Comparison of ENCODE assay signal across 8 cellular contexts in the genomic region with DNA sequence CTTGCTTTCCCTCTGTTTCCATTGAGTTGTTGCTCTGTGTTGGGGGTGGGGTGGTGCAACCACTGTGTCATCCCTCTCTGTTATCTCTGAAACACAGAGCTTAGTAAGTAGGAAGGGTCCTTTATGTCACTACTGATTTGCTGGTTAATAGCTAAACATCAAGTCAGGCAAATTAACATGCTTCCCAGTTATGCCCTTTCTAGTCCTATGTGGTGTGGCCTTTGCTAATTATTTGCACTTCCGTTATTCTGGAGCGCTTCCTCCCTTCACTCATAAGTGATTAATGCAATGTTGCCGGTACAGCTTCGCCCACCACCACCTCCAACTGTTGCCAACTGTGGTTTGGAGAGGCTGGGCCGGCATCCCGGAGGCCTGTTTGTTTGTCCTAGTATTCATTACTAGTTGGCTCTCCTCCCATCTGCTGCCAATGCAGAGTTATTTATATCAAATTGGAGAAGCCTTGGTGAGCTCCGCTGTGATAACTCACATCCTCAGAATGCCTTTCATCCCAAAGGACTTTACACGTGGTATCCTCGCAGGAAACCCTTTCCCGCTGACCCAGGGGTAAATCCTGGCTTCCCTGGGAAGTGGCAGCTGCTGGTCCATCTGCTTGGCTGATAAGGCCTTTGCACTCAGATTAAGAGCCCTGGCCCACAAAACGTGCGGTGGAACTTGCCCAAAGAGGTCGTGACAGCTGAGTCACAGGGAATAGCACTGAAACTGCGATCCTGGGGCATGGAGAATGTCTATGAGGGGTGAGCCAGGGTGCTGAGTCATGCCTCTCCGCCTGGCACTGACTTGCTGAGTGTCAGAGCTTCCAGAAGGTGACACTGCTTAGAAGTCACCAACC.
DNase-seq lines count a peak whose midpoint lies in the region; ATAC-seq, FAIRE-seq and TF ChIP-seq lines count a peak whose summit lies in the region.
"Had no signal": no experiment of that assay in that cellular context is flagged by ENCODE, and none has a peak within 500 bp of the region (broad histone marks: within the 10 kb centered on the region; RNA-seq: fewer than 3 reads in every experiment).

No MANE protein-coding gene starts in this region.

- peak overlapping the region; percentile 30 for H3K4me3 Mint-ChIP-seq in MCF 10A (ENCODE audit: unreplicated experiment)
- H3K4me3 Mint-ChIP-seq: memory B cell had no signal

- H3K27ac Mint-ChIP-seq in MCF 10A (ENCODE audit: low read depth, unreplicated experiment) = peak overlapping the region; percentile 67
- H3K27ac Mint-ChIP-seq: memory B cell had no signal

- peak; percentile 69 for DNase-seq in H54 (ENCODE audit: insufficient read length, low spot score)
- DNase-seq in NCI-H524 (lab: John Stamatoyannopoulos, UW) = peak; percentile 97
- peak; percentile 91 for DNase-seq in MCF 10A (ENCODE audit: unreplicated experiment)
- peak; percentile 95 for DNase-seq in kidney tubule cell (ENCODE audit: low spot score)
- DNase-seq in urothelium cell line (ENCODE audit: low spot score) = peak; percentile 80
- DNase-seq in hippocampal formation (lab: John Stamatoyannopoulos, UW) = no peak

- no peaks in the 10 kb centered on the region for H3K9me3 Mint-ChIP-seq in MCF 10A (ENCODE audit: unreplicated experiment)
- H3K9me3 Mint-ChIP-seq: memory B cell had no signal

- no peak for FAIRE-seq in H54 (lab: Jason Lieb, UNC)
- no peak for FAIRE-seq in urothelium cell line (lab: Jason Lieb, UNC)

- peaks cover 29% of the 10 kb centered on the region for H3K4me1 Mint-ChIP-seq in MCF 10A (ENCODE audit: insufficient read depth, unreplicated experiment)
- H3K4me1 Mint-ChIP-seq: memory B cell had no signal

- TF ChIP-seq CTCF in MCF 10A (IDR thresholded peaks at IDR 0.05; ENCODE audit: unreplicated experiment) = no peak

- BruUV-seq in MCF 10A (replicated peaks; lab: Mats Ljungman, UMichigan) = no TSS peak

- ATAC-seq in HG02588 (IDR thresholded peaks at IDR 0.05; ENCODE audit: unreplicated experiment) = no peak

- POLR2A ChIA-PET in MCF 10A (lab: Yijun Ruan, JAX) = interaction anchor here (0.6 to 6.2 kb wide), 17 partner anchors 9 to 314 kb away, joined by 3 to 61 read pairs (median 5); a partner anchor contains a TSS

- no peak for TF ChIP-seq POLR2A in H54 (IDR thresholded peaks at IDR 0.05; ENCODE audit: low read depth, low read length)

- H3K36me3 Mint-ChIP-seq in MCF 10A (ENCODE audit: insufficient read depth, unreplicated experiment) = no peaks in the 10 kb centered on the region
- H3K36me3 Mint-ChIP-seq: memory B cell had no signal

- CTCF ChIA-PET in MCF 10A (lab: Yijun Ruan, JAX) = interaction anchor here (0.9 to 2.2 kb wide), 9 partner anchors 9 to 133 kb away, joined by 3 to 11 read pairs (median 4); a partner anchor contains a TSS

- H3K27me3 Mint-ChIP-seq in MCF 10A (ENCODE audit: insufficient read depth, unreplicated experiment) = no peaks in the 10 kb centered on the region

- intact Hi-C loops in MCF 10A (cut with micrococcal nuclease) = no loop called here

Comparison
In these comparisons a context has a peak if more than half of its experiments do, and no peak if none do; other contexts are left out.
1. DNase-seq: peak in H54 (single experiment), NCI-H524 (2 of 2), MCF 10A (single experiment), kidney tubule cell (single experiment) and urothelium cell line (single experiment); none in hippocampal formation (0 of 2).